Comparison of ENCODE assay signal across 1 cellular context in genomic region chr1:240401721-240402120, GRCh38.
TF ChIP-seq lines count a peak whose summit lies in the region.

No MANE protein-coding gene starts in this region.

TF ChIP-seq in IMR-90, 13 proteins besides CTCF, POLR2A, EP300 and RAD21 (continued from another document):
- TF ChIP-seq USF2 (IDR thresholded peaks at IDR 0.05; ENCODE audit: low read depth, low read length): no peak
- TF ChIP-seq MAFK (IDR thresholded peaks at IDR 0.05; ENCODE audit: low read depth, low read length): no peak
- TF ChIP-seq FOS (IDR thresholded peaks at IDR 0.05; ENCODE audit: low read depth, low read length): no peak
